19 cellular contexts compared by ENCODE assay signal in the genomic region with DNA sequence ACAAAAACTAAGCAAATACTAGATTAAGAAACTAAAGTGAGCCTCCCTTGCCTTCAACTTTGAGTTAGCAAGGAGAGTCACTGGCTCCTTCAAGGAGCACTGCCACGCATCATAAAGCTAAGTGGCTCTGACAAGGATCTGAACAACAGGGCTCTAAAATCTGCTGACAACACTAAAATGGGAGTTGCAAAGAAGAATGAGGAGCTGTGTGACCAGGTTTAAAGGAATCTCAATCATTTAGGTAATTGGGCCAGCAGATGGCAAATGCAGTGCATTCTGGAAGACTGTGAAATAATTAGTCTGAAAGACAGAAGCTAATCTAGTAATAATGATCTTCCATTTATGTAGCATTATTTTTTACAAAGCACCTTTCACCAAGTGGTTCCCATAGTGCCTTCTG.
A peak's percentile ranks its signal among the peaks of the same experiment; 100 is the strongest.
DNase-seq lines count a peak whose midpoint lies in the region; ATAC-seq and TF ChIP-seq lines count a peak whose summit lies in the region.
"Had no signal": no experiment of that assay in that cellular context is flagged by ENCODE, and none has a peak within 500 bp of the region (broad histone marks: within the 10 kb centered on the region; RNA-seq: fewer than 3 reads in every experiment).

No MANE protein-coding gene starts in this region.

- DNase-seq in LHCN-M2 (ENCODE audit: low read depth) (peak; percentile 11), choroid plexus epithelial cell (ENCODE audit: low read depth) (peak; percentile 55), mesothelial cell of epicardium (ENCODE audit: low spot score in 2 of 2, unreplicated experiment in 2 of 2) (no peak), NCI-H345 (lab: John Stamatoyannopoulos, UW) (no peak), NOMO-1 treated with DMSO at 0.1 percent for 48 hours (lab: John Stamatoyannopoulos, UW; ENCODE audit: unreplicated experiment) (no peak)
- DNase-seq in activated CD4-positive, CD25-positive, alpha-beta regulatory T cell (lab: John Stamatoyannopoulos, UW) = no peak
- DNase-seq: activated B cell treated with CpG ODN at 0.5 μM for 24 hours; activated T-cell treated with anti-CD3 and anti-CD28 coated beads for 4 hours; adrenal gland; GDM1; left cardiac atrium; MG63; natural killer cell; stimulated activated naive CD4-positive, alpha-beta T cell treated with Interleukin-2 at 50 U/mL for 16 hours had no signal

- H3K27ac ChIP-seq in BLaER1 treated with 17β-estradiol and CSF1 and Interleukin-3, amounts not matched to agents 10 nM and 100 nM = no peak overlapping the region
- H3K27ac ChIP-seq: adrenal gland, C4-2B, HL-60 had no signal

- H3K4me2 ChIP-seq in BLaER1 treated with 17β-estradiol and CSF1 and Interleukin-3, amounts not matched to agents 10 nM and 100 nM = peak overlapping the region in 7 of 11 experiments; percentile 21 to 66 (median 46); a peak in 8 of 22 replicates

- no peaks in the 10 kb centered on the region for H3K27me3 Mint-ChIP-seq in mesothelial cell of epicardium (ENCODE audit: low read depth)
- H3K27me3 Mint-ChIP-seq: activated B cell treated with CpG ODN at 0.5 μM for 24 hours had no signal

- TF ChIP-seq CTCF in choroid plexus epithelial cell (conservative IDR thresholded peaks at IDR 0.05; ENCODE audit: low read depth, low read length) (no peak), mesothelial cell of epicardium (IDR thresholded peaks at IDR 0.05; ENCODE audit: unreplicated experiment) (no peak)

- H3K27me3 ChIP-seq in BLaER1 treated with 17β-estradiol and CSF1 and Interleukin-3, amounts not matched to agents 10 nM and 100 nM = no peaks in the 10 kb centered on the region
- H3K27me3 ChIP-seq: adrenal gland, MG63 had no signal

- H3K4me1 Mint-ChIP-seq in mesothelial cell of epicardium = peaks cover 16% of the 10 kb centered on the region
- H3K4me1 Mint-ChIP-seq: activated B cell treated with CpG ODN at 0.5 μM for 24 hours, natural killer cell had no signal

- H3K36me3 Mint-ChIP-seq in mesothelial cell of epicardium = no peaks in the 10 kb centered on the region
- H3K36me3 Mint-ChIP-seq: natural killer cell had no signal

- no peak overlapping the region for H3K4me3 Mint-ChIP-seq in mesothelial cell of epicardium
- H3K4me3 Mint-ChIP-seq: activated B cell treated with CpG ODN at 0.5 μM for 24 hours, natural killer cell had no signal

- H3K27ac Mint-ChIP-seq in mesothelial cell of epicardium = peak overlapping the region; percentile 21
- H3K27ac Mint-ChIP-seq: activated B cell treated with CpG ODN at 0.5 μM for 24 hours, natural killer cell had no signal

- ATAC-seq in GM21515 (IDR thresholded peaks at IDR 0.05; ENCODE audit: unreplicated experiment) = no peak
- ATAC-seq: HCT116, natural killer cell had no signal

- no peaks in the 10 kb centered on the region for H3K36me3 ChIP-seq in BLaER1 treated with 17β-estradiol and CSF1 and Interleukin-3, amounts not matched to agents 10 nM and 100 nM
- H3K36me3 ChIP-seq: adrenal gland had no signal

- peaks cover 11 to 38% (median 28%) of the 10 kb centered on the region in 11 experiments for H3K9me3 ChIP-seq in BLaER1 treated with 17β-estradiol and CSF1 and Interleukin-3, amounts not matched to agents 10 nM and 100 nM (replicated peaks in 1 of 11)
- H3K9me3 ChIP-seq: adrenal gland had no signal

- no peaks in the 10 kb centered on the region for H4K20me1 ChIP-seq in BLaER1 treated with 17β-estradiol and CSF1 and Interleukin-3, amounts not matched to agents 10 nM and 100 nM

- peaks cover 22% of the 10 kb centered on the region for H3K9me3 Mint-ChIP-seq in mesothelial cell of epicardium

- no peak overlapping the region for H3K4me3 ChIP-seq in BLaER1 treated with 17β-estradiol and CSF1 and Interleukin-3, amounts not matched to agents 10 nM and 100 nM
- no peak overlapping the region for H3K4me3 ChIP-seq in choroid plexus epithelial cell (ENCODE audit: low read depth, low read length)
- H3K4me3 ChIP-seq: adrenal gland, MG63 had no signal

- H3K9ac ChIP-seq in BLaER1 treated with 17β-estradiol and CSF1 and Interleukin-3, amounts not matched to agents 10 nM and 100 nM = no peak overlapping the region

- H3K4me1 ChIP-seq in BLaER1 treated with 17β-estradiol and CSF1 and Interleukin-3, amounts not matched to agents 10 nM and 100 nM = peaks cover 11 to 28% (median 19%) of the 10 kb centered on the region in 10 experiments; a peak in 18 of 20 replicates
- H3K4me1 ChIP-seq: adrenal gland had no signal

Comparison
In these comparisons a context has a peak if more than half of its experiments do, and no peak if none do; other contexts are left out.
1. DNase-seq: peak in LHCN-M2 (single experiment) and choroid plexus epithelial cell (single experiment); none in mesothelial cell of epicardium (0 of 2), NCI-H345 (single experiment), NOMO-1 treated with DMSO at 0.1 percent for 48 hours (single experiment) and activated CD4-positive, CD25-positive, alpha-beta regulatory T cell (0 of 4).